In the genomic region with DNA sequence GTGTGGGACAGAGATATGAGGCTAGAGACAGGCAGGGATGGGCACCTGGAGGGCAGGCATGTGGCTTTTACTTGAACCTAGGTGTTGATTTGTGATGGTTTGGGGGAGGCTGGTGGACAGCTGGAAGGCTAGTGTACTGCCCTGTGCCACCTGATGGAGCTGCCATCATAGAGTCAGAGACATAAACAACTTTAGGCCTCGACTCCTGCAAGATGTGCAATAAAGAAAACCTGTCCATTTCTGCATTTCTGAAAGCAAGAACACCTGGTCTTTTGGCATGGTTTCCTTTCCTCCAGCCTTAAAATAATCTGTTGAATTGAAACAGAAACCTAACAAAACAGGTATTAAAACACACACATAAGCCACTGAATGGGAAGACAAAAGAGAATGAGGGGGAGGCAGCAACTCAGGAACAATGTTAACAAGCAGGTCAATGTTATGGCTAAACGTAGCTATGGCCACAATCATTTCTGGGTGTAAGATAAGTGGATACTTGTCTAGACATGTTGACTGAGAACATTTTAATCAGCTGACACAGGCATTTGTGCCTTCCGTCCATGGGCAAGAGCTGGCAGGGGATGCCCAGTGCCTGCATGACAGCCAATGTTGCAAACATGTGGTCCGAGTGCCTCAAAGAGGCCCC, we compare ENCODE assay signal across 10 cellular contexts.
A peak's percentile ranks its signal among the peaks of the same experiment; 100 is the strongest.
DNase-seq lines count a peak whose midpoint lies in the region; ATAC-seq and TF ChIP-seq lines count a peak whose summit lies in the region.
"Had no signal": no experiment of that assay in that cellular context is flagged by ENCODE, and none has a peak within 500 bp of the region (broad histone marks: within the 10 kb centered on the region; RNA-seq: fewer than 3 reads in every experiment).

No MANE protein-coding gene starts in this region.

- TF ChIP-seq CTCF in cardiac muscle cell (IDR thresholded peaks at IDR 0.05; ENCODE audit: low read depth, low read length): no peak

- no peak overlapping the region for H3K27ac Mint-ChIP-seq in stimulated activated effector memory CD8-positive, alpha-beta T cell treated with anti-CD3 and anti-CD28 coated beads, Interleukin-12 subunit alpha, Interleukin-12 subunit beta, amount 100 ng/mL, for 72 hours

- no peaks in the 10 kb centered on the region for H3K36me3 ChIP-seq in cardiac muscle cell

- H3K4me3 ChIP-seq in cardiac muscle cell: no peak overlapping the region

- no peak overlapping the region for H3K27ac ChIP-seq in cardiac muscle cell

- H3K36me3 Mint-ChIP-seq in stimulated activated effector memory CD8-positive, alpha-beta T cell treated with anti-CD3 and anti-CD28 coated beads, Interleukin-12 subunit alpha, Interleukin-12 subunit beta, amount 100 ng/mL, for 72 hours: no peaks in the 10 kb centered on the region

- H3K4me3 Mint-ChIP-seq in stimulated activated effector memory CD8-positive, alpha-beta T cell treated with anti-CD3 and anti-CD28 coated beads, Interleukin-12 subunit alpha, Interleukin-12 subunit beta, amount 100 ng/mL, for 72 hours: no peak overlapping the region

- no peaks in the 10 kb centered on the region for H3K9me3 ChIP-seq in cardiac muscle cell (ENCODE audit: low read depth)

- peak; percentile 90 for DNase-seq in NCI-H2029 treated with DMSO at 0.1 percent for 48 hours (lab: John Stamatoyannopoulos, UW)
- DNase-seq in cardiac muscle cell (ENCODE audit: low read depth in 1 of 2, low spot score in 1 of 2): peak; percentile 44 to 78
- DNase-seq in stimulated activated CD4-positive, alpha-beta T cell treated with anti-CD3 and anti-CD28 coated beads, Interleukin-4, amount 100 ng/mL, for 1 hour: no peak
- no peak for DNase-seq in ecto neural progenitor cell (ENCODE audit: low spot score)
- no peak for DNase-seq in stimulated activated effector memory CD8-positive, alpha-beta T cell treated with anti-CD3 and anti-CD28 coated beads, Interleukin-12 subunit alpha, Interleukin-12 subunit beta, amount 100 ng/mL, for 72 hours (ENCODE audit: low spot score in 2 of 2)
- DNase-seq in GOT3 (lab: John Stamatoyannopoulos, UW): no peak
- DNase-seq: activated T-cell treated with anti-CD3 and anti-CD28 coated beads for 4 hours had no signal

- no peaks in the 10 kb centered on the region for H3K9me3 Mint-ChIP-seq in stimulated activated effector memory CD8-positive, alpha-beta T cell treated with anti-CD3 and anti-CD28 coated beads, Interleukin-12 subunit alpha, Interleukin-12 subunit beta, amount 100 ng/mL, for 72 hours

- no peaks in the 10 kb centered on the region for H3K27me3 ChIP-seq in cardiac muscle cell

- peak; percentile 76 for ATAC-seq in GM18511 (IDR thresholded peaks at IDR 0.05; ENCODE audit: unreplicated experiment)
- ATAC-seq in HG02588 (IDR thresholded peaks at IDR 0.05; ENCODE audit: unreplicated experiment): peak; percentile 69
- ATAC-seq in stimulated activated effector memory CD8-positive, alpha-beta T cell treated with anti-CD3 and anti-CD28 coated beads, Interleukin-12 subunit alpha, Interleukin-12 subunit beta, amount 100 ng/mL, for 72 hours: no peak
- ATAC-seq: HCT116 had no signal

- H3K4me1 Mint-ChIP-seq in stimulated activated effector memory CD8-positive, alpha-beta T cell treated with anti-CD3 and anti-CD28 coated beads, Interleukin-12 subunit alpha, Interleukin-12 subunit beta, amount 100 ng/mL, for 72 hours: peaks cover 12% of the 10 kb centered on the region

- peaks cover 5% of the 10 kb centered on the region for H3K4me1 ChIP-seq in cardiac muscle cell (ENCODE audit: low read depth)

Comparison
In these comparisons a context has a peak if more than half of its experiments do, and no peak if none do; other contexts are left out.
1. DNase-seq: peak in NCI-H2029 treated with DMSO at 0.1 percent for 48 hours (single experiment) and cardiac muscle cell (2 of 2); none in stimulated activated CD4-positive, alpha-beta T cell treated with anti-CD3 and anti-CD28 coated beads, Interleukin-4, amount 100 ng/mL, for 1 hour (single experiment), ecto neural progenitor cell (single experiment), stimulated activated effector memory CD8-positive, alpha-beta T cell treated with anti-CD3 and anti-CD28 coated beads, Interleukin-12 subunit alpha, Interleukin-12 subunit beta, amount 100 ng/mL, for 72 hours (0 of 2) and GOT3 (single experiment).